19 cellular contexts compared by ENCODE assay signal in genomic region chr20:21309678-21310467, GRCh38. TPM values are rescaled to one million over a fixed set of nuclear protein-coding genes. Genes with fewer than 3 reads are reported as not detected.
DNase-seq lines count a peak whose midpoint lies in the region; ATAC-seq and TF ChIP-seq lines count a peak whose summit lies in the region.
"Had no signal": no experiment of that assay in that cellular context is flagged by ENCODE, and none has a peak within 500 bp of the region (broad histone marks: within the 10 kb centered on the region; RNA-seq: fewer than 3 reads in every experiment).

No MANE protein-coding gene starts in this region.

- H3K27ac ChIP-seq in DND-41 (ENCODE audit: low read length): no peak overlapping the region
- no peak overlapping the region for H3K27ac ChIP-seq in naive thymus-derived CD4-positive, alpha-beta T cell (ENCODE audit: low read depth, low read length)
- H3K27ac ChIP-seq: esophagus muscularis mucosa, heart left ventricle, Peyer's patch, thoracic aorta had no signal

- peaks cover 28% of the 10 kb centered on the region for H3K36me3 ChIP-seq in DND-41 (ENCODE audit: insufficient read depth, low read length)
- no peaks in the 10 kb centered on the region for H3K36me3 ChIP-seq in naive thymus-derived CD4-positive, alpha-beta T cell (ENCODE audit: control insufficient read depth in 2 of 3, insufficient read depth in 3 of 3, low read length in 3 of 3)
- H3K36me3 ChIP-seq: Peyer's patch, thoracic aorta had no signal

- intact Hi-C loops in CD14-positive monocyte (cut with micrococcal nuclease): loop anchor here in 1 of 2 donors (10.0 kb wide), 1 partner anchor 595 kb away; the partner anchor contains the start of gene RALGAPA2
- intact Hi-C loops in naive thymus-derived CD4-positive, alpha-beta T cell (cut with micrococcal nuclease): no loop called here

- H3K4me1 ChIP-seq in DND-41 (ENCODE audit: insufficient read depth, low read length): peaks cover 33% of the 10 kb centered on the region
- H3K4me1 ChIP-seq in naive thymus-derived CD4-positive, alpha-beta T cell (ENCODE audit: control insufficient read depth in 2 of 2, insufficient read depth in 2 of 2, low read length in 2 of 2): peaks cover 16 to 28% of the 10 kb centered on the region in 2 donors

- H2AFZ ChIP-seq in DND-41 (ENCODE audit: low read depth, low read length): no peak overlapping the region

- H3K4me3 ChIP-seq in DND-41 (ENCODE audit: low read depth in 1 of 2, low read length in 2 of 2): peak overlapping the region; percentile 14 to 28; a peak in 2 of 4 replicates
- H3K4me3 ChIP-seq in naive thymus-derived CD4-positive, alpha-beta T cell (ENCODE audit: low read length): no peak overlapping the region
- H3K4me3 ChIP-seq: esophagus muscularis mucosa, heart left ventricle, Peyer's patch, thoracic aorta had no signal

- H3K4me1 Mint-ChIP-seq in CD14-positive monocyte: peaks cover 58% of the 10 kb centered on the region
- H3K4me1 Mint-ChIP-seq in WTC11: peaks cover 43% of the 10 kb centered on the region
- peaks cover 65 to 80% (median 71%) of the 10 kb centered on the region in 7 donors for H3K4me1 Mint-ChIP-seq in naive thymus-derived CD4-positive, alpha-beta T cell
- peaks cover 28% of the 10 kb centered on the region for H3K4me1 Mint-ChIP-seq in progenitor cell of endocrine pancreas (ENCODE audit: low read depth)

- H3K9me3 Mint-ChIP-seq in CD14-positive monocyte (peaks cover 0 to 5% (median 0%) of the 10 kb centered on the region in 7 donors), WTC11 (no peaks in the 10 kb centered on the region), progenitor cell of endocrine pancreas (ENCODE audit: low read depth) (no peaks in the 10 kb centered on the region)
- H3K9me3 Mint-ChIP-seq in naive thymus-derived CD4-positive, alpha-beta T cell: peaks cover 0 to 7% (median 0%) of the 10 kb centered on the region in 11 donors
- H3K9me3 Mint-ChIP-seq: dendritic cell treated with granulocyte-macrophage colony-stimulating factor and Interleukin-4, amounts not matched to agents 40 ng/mL and 50 ng/mL, for 4 days had no signal

- H3K4me2 ChIP-seq in DND-41 (ENCODE audit: insufficient read depth, low read length): peak overlapping the region; percentile 48

- peak overlapping the region in 4 of 7 donors; percentile 39 to 62 (median 47) for H3K27ac Mint-ChIP-seq in CD14-positive monocyte
- peak overlapping the region; percentile 29 for H3K27ac Mint-ChIP-seq in WTC11
- peak overlapping the region in 3 of 9 donors; percentile 2 to 73 (median 7) for H3K27ac Mint-ChIP-seq in naive thymus-derived CD4-positive, alpha-beta T cell
- no peak overlapping the region for H3K27ac Mint-ChIP-seq in progenitor cell of endocrine pancreas
- H3K27ac Mint-ChIP-seq: dendritic cell treated with granulocyte-macrophage colony-stimulating factor and Interleukin-4, amounts not matched to agents 40 ng/mL and 50 ng/mL, for 4 days had no signal

- H3K9me3 ChIP-seq in DND-41 (ENCODE audit: insufficient read depth, low read length, severe bottlenecking): no peaks in the 10 kb centered on the region
- H3K9me3 ChIP-seq in naive thymus-derived CD4-positive, alpha-beta T cell (ENCODE audit: control insufficient read depth in 2 of 3, low read length in 3 of 3): no peaks in the 10 kb centered on the region
- H3K9me3 ChIP-seq: esophagus muscularis mucosa, Peyer's patch, thoracic aorta had no signal

- peaks cover 75% of the 10 kb centered on the region for H3K79me2 ChIP-seq in DND-41 (ENCODE audit: insufficient read depth, low read length)

- no peaks in the 10 kb centered on the region for H3K27me3 ChIP-seq in DND-41 (ENCODE audit: insufficient read depth, low read length, poor library complexity)
- H3K27me3 ChIP-seq in naive thymus-derived CD4-positive, alpha-beta T cell (ENCODE audit: control insufficient read depth in 2 of 2, insufficient read depth in 2 of 2, low read length in 2 of 2): no peaks in the 10 kb centered on the region
- H3K27me3 ChIP-seq: esophagus muscularis mucosa, heart left ventricle, Peyer's patch had no signal

- H3K9ac ChIP-seq in DND-41 (ENCODE audit: low read depth, low read length): peak overlapping the region; percentile 23

- H3K27me3 Mint-ChIP-seq in CD14-positive monocyte (ENCODE audit: low read depth in 3 of 3) (peaks cover 0 to 2% (median 0%) of the 10 kb centered on the region in 3 donors), WTC11 (ENCODE audit: low read depth) (no peaks in the 10 kb centered on the region), progenitor cell of endocrine pancreas (no peaks in the 10 kb centered on the region)
- H3K27me3 Mint-ChIP-seq in naive thymus-derived CD4-positive, alpha-beta T cell: no peaks in the 10 kb centered on the region
- H3K27me3 Mint-ChIP-seq: dendritic cell treated with granulocyte-macrophage colony-stimulating factor and Interleukin-4, amounts not matched to agents 40 ng/mL and 50 ng/mL, for 4 days had no signal

- CTCF ChIA-PET in WTC11 (lab: Charles Lee): interaction anchor here (1.2 kb wide), 1 partner anchor 74 kb away, joined by 7 read pairs; no protein-coding TSS in a partner anchor
- CTCF ChIA-PET in naive thymus-derived CD4-positive, alpha-beta T cell (lab: Charles Lee): no interaction called here

- H3K4me3 Mint-ChIP-seq in CD14-positive monocyte (no peak overlapping the region), WTC11 (no peak overlapping the region), progenitor cell of endocrine pancreas (ENCODE audit: low read depth) (no peak overlapping the region)
- peak overlapping the region; percentile 2 to 70 (median 43) for H3K4me3 Mint-ChIP-seq in naive thymus-derived CD4-positive, alpha-beta T cell
- H3K4me3 Mint-ChIP-seq: dendritic cell treated with granulocyte-macrophage colony-stimulating factor and Interleukin-4, amounts not matched to agents 40 ng/mL and 50 ng/mL, for 4 days had no signal

- peaks cover 31 to 34% of the 10 kb centered on the region in 2 donors for H3K36me3 Mint-ChIP-seq in CD14-positive monocyte
- H3K36me3 Mint-ChIP-seq in WTC11: peaks cover 16% of the 10 kb centered on the region
- peaks cover 0 to 40% (median 30%) of the 10 kb centered on the region in 5 donors for H3K36me3 Mint-ChIP-seq in naive thymus-derived CD4-positive, alpha-beta T cell
- H3K36me3 Mint-ChIP-seq in progenitor cell of endocrine pancreas (ENCODE audit: insufficient read depth): peaks cover 14% of the 10 kb centered on the region

- DNase-seq in CD14-positive monocyte (ENCODE audit: low spot score): no peak
- DNase-seq in DND-41: no peak
- no peak for DNase-seq in WTC11 (ENCODE audit: low spot score)
- no peak for DNase-seq in naive thymus-derived CD4-positive, alpha-beta T cell
- no peak for DNase-seq in progenitor cell of endocrine pancreas (ENCODE audit: low spot score, unreplicated experiment)
- DNase-seq in stimulated activated naive CD4-positive, alpha-beta T cell treated with Interleukin-2 at 50 U/mL for 16 hours (lab: John Stamatoyannopoulos, UW): no peak
- DNase-seq in omental fat pad (ENCODE audit: low spot score): no peak
- DNase-seq: activated gamma-delta T cell treated with Interleukin-2 at 50 U/mL for 16 hours; DMS79; heart left ventricle; islet precursor cell; KBM-7; NCI-H2171; NCI-H748 treated with DMSO at 0.1 percent for 48 hours; Peyer's patch; stimulated activated CD4-positive, alpha-beta T cell treated with anti-CD3 and anti-CD28 coated beads, Interleukin-2, amount 100 ng/mL, for 24 hours had no signal

- peaks cover 69% of the 10 kb centered on the region for H4K20me1 ChIP-seq in DND-41 (ENCODE audit: insufficient read depth, low read length)

- TF ChIP-seq CTCF in CD14-positive monocyte (IDR thresholded peaks at IDR 0.05) (no peak), DND-41 (IDR thresholded peaks at IDR 0.05; ENCODE audit: borderline replicate concordance, extremely low read depth, low read length, poor library complexity, severe bottlenecking) (no peak), WTC11 (IDR thresholded peaks at IDR 0.05) (no peak), progenitor cell of endocrine pancreas (IDR thresholded peaks at IDR 0.05; ENCODE audit: unreplicated experiment) (no peak), omental fat pad (IDR thresholded peaks at IDR 0.05) (no peak)

- POLR2A ChIA-PET in WTC11 (lab: Charles Lee): no interaction called here
- POLR2A ChIA-PET in naive thymus-derived CD4-positive, alpha-beta T cell (lab: Charles Lee): interaction anchor here (1.6 kb wide), 1 partner anchor 14 kb away, joined by 4 read pairs; no protein-coding TSS in a partner anchor

- no peak for ATAC-seq in DND-41 (ENCODE audit: insufficient read depth, low read depth)
- no peak for ATAC-seq in WTC11
- no peak for ATAC-seq in naive thymus-derived CD4-positive, alpha-beta T cell
- ATAC-seq in omental fat pad (ENCODE audit: low FRiP score): no peak
- ATAC-seq: heart left ventricle had no signal

TF ChIP-seq in WTC11, 78 proteins besides CTCF, POLR2A, EP300 and RAD21:
- TF ChIP-seq TEAD4 (CRISPR knock-in tag; IDR thresholded peaks at IDR 0.05): no peak

RNA-seq across cellular contexts. Expression of gene XRN2, which starts 6.7 kb away (rescaled TPM):
- polyA plus RNA-seq in CD14-positive monocyte: 100 to 1,000 TPM; 101 to 111 TPM
- total RNA-seq in WTC11 (2021): 100 to 118 TPM (median 101 TPM) in 3 replicates
- 10 to 100 TPM; 51.7 to 71.0 (median 56.5) TPM for total RNA-seq in naive thymus-derived CD4-positive, alpha-beta T cell
- polyA plus RNA-seq in naive thymus-derived CD4-positive, alpha-beta T cell: 10 to 100 TPM; 70.9 to 83.2 TPM
- 90.2 and 91.0 TPM in 2 replicates for total RNA-seq in progenitor cell of endocrine pancreas
- 100 to 1,000 TPM in 1 of 4 donors, 10 to 100 TPM in 3; 60.5 to 116 (median 68.6) TPM for total RNA-seq in omental fat pad

Comparison
In these comparisons a context has a peak if more than half of its experiments do, and no peak if none do; other contexts are left out.
1. H3K4me3 Mint-ChIP-seq: peak in naive thymus-derived CD4-positive, alpha-beta T cell (10 of 10); none in CD14-positive monocyte (0 of 2), WTC11 (single experiment) and progenitor cell of endocrine pancreas (single experiment).